Comparison of ENCODE assay signal across 23 cellular contexts in genomic region chr14:85538636-85539035, GRCh38. TPM values are rescaled to one million over a fixed set of nuclear protein-coding genes. Genes with fewer than 3 reads are reported as not detected.
DNase-seq lines count a peak whose midpoint lies in the region; ATAC-seq and TF ChIP-seq lines count a peak whose summit lies in the region.
"Had no signal": no experiment of that assay in that cellular context is flagged by ENCODE, and none has a peak within 500 bp of the region (broad histone marks: within the 10 kb centered on the region; RNA-seq: fewer than 3 reads in every experiment).

No MANE protein-coding gene starts in this region.

- H3K4me3 ChIP-seq in SK-N-MC (peak overlapping the region; percentile 95; the same call in 1 of the 2 replicates), smooth muscle cell (no peak overlapping the region), BE2C (ENCODE audit: low read depth, low read length) (no peak overlapping the region)
- H3K4me3 ChIP-seq: K562, MG63 had no signal

- no peak overlapping the region for H3K9ac ChIP-seq in SK-N-MC (ENCODE audit: insufficient read length)
- H3K9ac ChIP-seq in smooth muscle cell (ENCODE audit: low read depth): no peak overlapping the region

- H3K27ac ChIP-seq in SK-N-MC (no peak overlapping the region), smooth muscle cell (ENCODE audit: low read depth) (peak overlapping the region; percentile 76)

- H3K4me1 Mint-ChIP-seq in glutamatergic neuron (ENCODE audit: low read depth, unreplicated experiment) (peaks cover 35% of the 10 kb centered on the region), progenitor cell of endocrine pancreas (ENCODE audit: low read depth) (peaks cover 49% of the 10 kb centered on the region)
- H3K4me1 Mint-ChIP-seq: CD4-positive, alpha-beta memory T cell had no signal

- H3K9me3 Mint-ChIP-seq in glutamatergic neuron (ENCODE audit: unreplicated experiment): peaks cover 10% of the 10 kb centered on the region
- H3K9me3 Mint-ChIP-seq in progenitor cell of endocrine pancreas (ENCODE audit: low read depth): no peaks in the 10 kb centered on the region

- H3K4me3 Mint-ChIP-seq in glutamatergic neuron (ENCODE audit: unreplicated experiment): peak overlapping the region; percentile 74
- H3K4me3 Mint-ChIP-seq in progenitor cell of endocrine pancreas (ENCODE audit: low read depth): peak overlapping the region; percentile 18
- H3K4me3 Mint-ChIP-seq: CD4-positive, alpha-beta memory T cell had no signal

- H3K4me1 ChIP-seq in smooth muscle cell (ENCODE audit: low read depth) (peaks cover 12% of the 10 kb centered on the region), BE2C (no peaks in the 10 kb centered on the region)

- H3K27me3 Mint-ChIP-seq in glutamatergic neuron (ENCODE audit: unreplicated experiment): peaks cover 9% of the 10 kb centered on the region
- H3K27me3 Mint-ChIP-seq in progenitor cell of endocrine pancreas: no peaks in the 10 kb centered on the region

- H3K27me3 ChIP-seq in smooth muscle cell (ENCODE audit: low read depth) (no peaks in the 10 kb centered on the region), BE2C (peaks cover 27% of the 10 kb centered on the region)
- H3K27me3 ChIP-seq: MG63 had no signal

- DNase-seq in SK-N-MC (ENCODE audit: low read depth, low spot score): no peak
- DNase-seq in glutamatergic neuron: no peak
- no peak for DNase-seq in progenitor cell of endocrine pancreas (ENCODE audit: low spot score, unreplicated experiment)
- no peak for DNase-seq in smooth muscle cell (lab: John Stamatoyannopoulos, UW; ENCODE audit: unreplicated experiment)
- no peak for DNase-seq in BE2C
- DNase-seq in putamen (ENCODE audit: low spot score): no peak
- DNase-seq: C1 segment of cervical spinal cord; CD4-positive, alpha-beta memory T cell; COR-L47; DMS53; Kasumi-1; MG63; NCI-H1105 treated with DMSO at 0.1 percent for 48 hours; NCI-H1694 treated with DMSO at 0.1 percent for 48 hours; NCI-H2081; NCI-H226; NCI-H510A; NCI-H69; Right ventricle myocardium superior; RPMI8226 had no signal

- H3K79me2 ChIP-seq in smooth muscle cell (ENCODE audit: low read depth): peaks cover 100% of the 10 kb centered on the region

- H3K9me3 ChIP-seq in SK-N-MC (ENCODE audit: low read depth, low read length): no peaks in the 10 kb centered on the region; the same call in 1 of the 2 replicates
- no peaks in the 10 kb centered on the region for H3K9me3 ChIP-seq in smooth muscle cell (replicated peaks; ENCODE audit: low read depth)
- no peaks in the 10 kb centered on the region for H3K9me3 ChIP-seq in BE2C
- H3K9me3 ChIP-seq: MG63 had no signal

- no peak for ATAC-seq in HG03469 (IDR thresholded peaks at IDR 0.05; ENCODE audit: unreplicated experiment)
- ATAC-seq: K562 had no signal

- peaks cover 65% of the 10 kb centered on the region for H3K36me3 ChIP-seq in SK-N-MC (ENCODE audit: insufficient read depth, low read length)
- no peaks in the 10 kb centered on the region for H3K36me3 ChIP-seq in smooth muscle cell (ENCODE audit: low read depth)
- H3K36me3 ChIP-seq in BE2C: no peaks in the 10 kb centered on the region
- H3K36me3 ChIP-seq: MG63 had no signal

- TF ChIP-seq CTCF in glutamatergic neuron (IDR thresholded peaks at IDR 0.05; ENCODE audit: partially characterized antibody, unreplicated experiment) (no peak), progenitor cell of endocrine pancreas (IDR thresholded peaks at IDR 0.05; ENCODE audit: unreplicated experiment) (no peak), smooth muscle cell (IDR thresholded peaks at IDR 0.05; ENCODE audit: borderline replicate concordance, insufficient read depth, poor library complexity, severe bottlenecking) (no peak), BE2C (IDR thresholded peaks at IDR 0.05; ENCODE audit: low read depth, low read length) (no peak)

- 77% methylated on average over 2 of the region's 2 CpGs for WGBS in smooth muscle cell (ENCODE audit: low lambda C conversion rate)

- H3K4me2 ChIP-seq in smooth muscle cell: peak overlapping the region; percentile 87

- no peaks in the 10 kb centered on the region for H3F3A ChIP-seq in smooth muscle cell (ENCODE audit: low read depth)

- peaks cover 93% of the 10 kb centered on the region for H4K20me1 ChIP-seq in smooth muscle cell (ENCODE audit: low read depth)

- H2AFZ ChIP-seq in smooth muscle cell (ENCODE audit: low read depth): no peak overlapping the region

- H3K36me3 Mint-ChIP-seq in glutamatergic neuron (ENCODE audit: unreplicated experiment) (no peaks in the 10 kb centered on the region), progenitor cell of endocrine pancreas (ENCODE audit: insufficient read depth) (peaks cover 19% of the 10 kb centered on the region)
- H3K36me3 Mint-ChIP-seq: CD4-positive, alpha-beta memory T cell had no signal

- H3K27ac Mint-ChIP-seq in glutamatergic neuron (ENCODE audit: unreplicated experiment) (no peak overlapping the region), progenitor cell of endocrine pancreas (no peak overlapping the region)
- H3K27ac Mint-ChIP-seq: CD4-positive, alpha-beta memory T cell had no signal

RNA-seq across cellular contexts. Expression of gene FLRT2, which starts 8.7 kb away (rescaled TPM):
- total RNA-seq in glutamatergic neuron (ENCODE audit: unreplicated experiment): 69.6 TPM
- 312 and 318 TPM in 2 replicates for total RNA-seq in progenitor cell of endocrine pancreas
- 89.0 and 104 TPM in 2 replicates for total RNA-seq in smooth muscle cell
- polyA plus RNA-seq in smooth muscle cell: 47.0 and 52.3 TPM in 2 replicates
- 0.06 TPM for polyA plus RNA-seq in BE2C (2012; ENCODE audit: insufficient read depth, insufficient read length, low read depth)
- total RNA-seq: G401 had no signal
- polyA plus RNA-seq: CD4-positive, alpha-beta memory T cell; K562 had no signal
